In the genomic region with DNA sequence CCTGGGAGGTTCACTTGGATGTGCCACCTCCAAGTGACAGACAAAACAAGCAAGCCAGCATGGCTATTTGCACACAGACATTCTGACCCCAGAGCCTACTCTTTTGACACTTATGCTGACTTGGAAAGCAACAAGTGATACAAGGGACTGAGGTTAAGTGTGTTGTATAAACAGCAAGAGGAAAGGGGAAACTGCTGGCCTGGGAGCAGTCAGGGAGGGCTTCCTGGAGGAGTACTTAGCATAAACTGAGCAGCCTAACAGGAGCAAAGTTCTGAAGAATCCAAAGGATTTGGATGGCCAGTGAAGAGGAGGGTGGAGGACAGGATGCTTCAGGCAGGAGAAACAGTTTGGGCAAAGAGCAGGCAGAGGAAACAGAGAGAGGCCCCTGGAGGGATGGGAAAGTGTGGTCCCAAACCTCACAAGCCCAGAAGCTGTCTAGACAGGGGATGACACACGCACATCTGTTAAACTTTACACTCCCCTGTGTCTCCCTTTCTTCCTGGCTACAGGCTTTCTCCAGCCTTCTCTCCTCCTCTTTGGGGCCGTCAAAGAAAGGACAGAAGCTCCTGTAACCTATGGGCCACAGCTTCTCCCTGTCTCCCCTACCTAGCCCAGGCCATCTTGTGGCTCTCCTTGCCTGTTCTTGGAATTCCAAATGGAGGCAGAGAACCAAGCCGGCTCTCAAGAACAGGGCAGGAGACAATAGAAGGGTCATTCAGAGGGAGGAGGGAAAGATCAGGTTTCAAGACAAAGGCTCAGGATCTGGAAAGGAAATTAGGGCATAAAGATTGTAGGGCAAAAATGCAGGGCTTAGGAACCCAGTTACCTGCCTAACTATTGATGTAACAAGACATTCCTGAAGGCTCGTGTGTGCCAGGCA, we compare ENCODE assay signal across 1 cellular context.
TF ChIP-seq lines count a peak whose summit lies in the region.

No MANE protein-coding gene starts in this region.

TF ChIP-seq in endothelial cell of umbilical vein, 7 proteins besides CTCF, POLR2A, EP300 and RAD21:
- no peak for TF ChIP-seq EZH2 (IDR thresholded peaks at IDR 0.05; ENCODE audit: borderline replicate concordance, low read depth, low read length, severe bottlenecking)
- TF ChIP-seq GATA2 (IDR thresholded peaks at IDR 0.05; ENCODE audit: insufficient read depth, insufficient read length, low read depth, low read length) = no peak
- no peak for TF ChIP-seq POLR2AphosphoS5 (IDR thresholded peaks at IDR 0.05; ENCODE audit: insufficient read depth, low read depth, low read length)
- TF ChIP-seq MYC (IDR thresholded peaks at IDR 0.05; ENCODE audit: low read depth, low read length) = no peak
- TF ChIP-seq, protein P1, sequence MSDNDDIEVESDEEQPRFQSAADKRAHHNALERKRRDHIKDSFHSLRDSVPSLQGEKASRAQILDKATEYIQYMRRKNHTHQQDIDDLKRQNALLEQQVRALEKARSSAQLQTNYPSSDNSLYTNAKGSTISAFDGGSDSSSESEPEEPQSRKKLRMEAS (IDR thresholded peaks at IDR 0.05; ENCODE audit: insufficient read depth, insufficient read length) = no peak
- no peak for TF ChIP-seq JUN (IDR thresholded peaks at IDR 0.05; ENCODE audit: borderline replicate concordance, insufficient read depth, insufficient read length, low read depth)
- TF ChIP-seq FOS (IDR thresholded peaks at IDR 0.05; ENCODE audit: borderline replicate concordance, insufficient read depth, low read length) = no peak
